21 cellular contexts compared by ENCODE assay signal in genomic region chr1:233386336-233386735, GRCh38.
"Had no signal": no experiment of that assay in that cellular context is flagged by ENCODE, and none has a peak within 500 bp of the region (broad histone marks: within the 10 kb centered on the region; RNA-seq: fewer than 3 reads in every experiment).

No MANE protein-coding gene starts in this region.

- FAIRE-seq: endometrium, islet of Langerhans had no signal

- H3K36me3 Mint-ChIP-seq: natural killer cell treated with Interleukin-12 subunit alpha and Interleukin-12 subunit beta and Interleukin-15 and Interleukin-18, amount 100 ng/mL, for 72 hours had no signal

- H3K9me3 Mint-ChIP-seq: activated CD4-positive, alpha-beta memory T cell treated with anti-CD3 and anti-CD28 coated beads, Interleukin-2, amount 10 ng/mL, durations not matched to agents 7 days and 5 days; activated naive CD4-positive, alpha-beta T cell treated with anti-CD3 and anti-CD28 coated beads, Interleukin-2, amount 10 ng/mL, durations not matched to agents 7 days and 5 days; activated T-cell treated with anti-CD3 and anti-CD28 coated beads, Interleukin-2, amount 50 U/mL, for 24 hours; natural killer cell treated with Interleukin-12 subunit alpha and Interleukin-12 subunit beta and Interleukin-15 and Interleukin-18, amount 100 ng/mL, for 72 hours had no signal

- DNase-seq: activated CD4-positive, alpha-beta memory T cell treated with anti-CD3 and anti-CD28 coated beads, Interleukin-2, amount 10 ng/mL, durations not matched to agents 7 days and 5 days; activated CD4-positive, alpha-beta T cell treated with anti-CD3 and anti-CD28 coated beads for 4 hours; activated naive CD4-positive, alpha-beta T cell treated with anti-CD3 and anti-CD28 coated beads, Interleukin-2, amount 10 ng/mL, durations not matched to agents 7 days and 5 days; activated T-cell treated with anti-CD3 and anti-CD28 coated beads, Interleukin-2, amount 50 U/mL, for 24 hours; left ventricle myocardium inferior; mesendoderm; nucleus accumbens; posterior cingulate gyrus; stimulated activated CD4-positive, alpha-beta T cell treated with anti-CD3 and anti-CD28 coated beads, Interleukin-4, amount 100 ng/mL, for 4 hours; stimulated activated CD8-positive, alpha-beta memory T cell treated with anti-CD3 and anti-CD28 coated beads, Interleukin-4, amount 100 ng/mL, for 48 hours; stimulated activated naive CD4-positive, alpha-beta T cell treated with Interleukin-2 at 50 U/mL for 16 hours; substantia nigra; T-helper 17 cell had no signal

- H3K4me3 Mint-ChIP-seq: activated CD4-positive, alpha-beta memory T cell treated with anti-CD3 and anti-CD28 coated beads, Interleukin-2, amount 10 ng/mL, durations not matched to agents 7 days and 5 days; activated naive CD4-positive, alpha-beta T cell treated with anti-CD3 and anti-CD28 coated beads, Interleukin-2, amount 10 ng/mL, durations not matched to agents 7 days and 5 days; activated T-cell treated with anti-CD3 and anti-CD28 coated beads, Interleukin-2, amount 50 U/mL, for 24 hours; natural killer cell treated with Interleukin-12 subunit alpha and Interleukin-12 subunit beta and Interleukin-15 and Interleukin-18, amount 100 ng/mL, for 72 hours; T-helper 17 cell had no signal

- H3K9me3 ChIP-seq: ascending aorta, right atrium auricular region, vagina had no signal

- H3K4me3 ChIP-seq: ascending aorta, left ventricle myocardium inferior, right atrium auricular region, smooth muscle cell, tibial nerve, vagina had no signal

- H3K27me3 ChIP-seq: ascending aorta, right atrium auricular region, tibial nerve, vagina had no signal

- H3K27ac ChIP-seq: ascending aorta, left ventricle myocardium inferior, right atrium auricular region, tibial nerve, vagina had no signal

- H3K36me3 ChIP-seq: left ventricle myocardium inferior, right atrium auricular region had no signal

- H3K4me1 Mint-ChIP-seq: activated naive CD4-positive, alpha-beta T cell treated with anti-CD3 and anti-CD28 coated beads, Interleukin-2, amount 10 ng/mL, durations not matched to agents 7 days and 5 days; T-helper 17 cell had no signal

- H3K27ac Mint-ChIP-seq: activated CD4-positive, alpha-beta memory T cell treated with anti-CD3 and anti-CD28 coated beads, Interleukin-2, amount 10 ng/mL, durations not matched to agents 7 days and 5 days; activated naive CD4-positive, alpha-beta T cell treated with anti-CD3 and anti-CD28 coated beads, Interleukin-2, amount 10 ng/mL, durations not matched to agents 7 days and 5 days; activated T-cell treated with anti-CD3 and anti-CD28 coated beads, Interleukin-2, amount 50 U/mL, for 24 hours; natural killer cell treated with Interleukin-12 subunit alpha and Interleukin-12 subunit beta and Interleukin-15 and Interleukin-18, amount 100 ng/mL, for 72 hours; T-helper 17 cell had no signal

- H3K4me2 ChIP-seq: smooth muscle cell had no signal

- H3K4me1 ChIP-seq: ascending aorta, left ventricle myocardium inferior, right atrium auricular region, tibial nerve, vagina had no signal
